In the genomic region with DNA sequence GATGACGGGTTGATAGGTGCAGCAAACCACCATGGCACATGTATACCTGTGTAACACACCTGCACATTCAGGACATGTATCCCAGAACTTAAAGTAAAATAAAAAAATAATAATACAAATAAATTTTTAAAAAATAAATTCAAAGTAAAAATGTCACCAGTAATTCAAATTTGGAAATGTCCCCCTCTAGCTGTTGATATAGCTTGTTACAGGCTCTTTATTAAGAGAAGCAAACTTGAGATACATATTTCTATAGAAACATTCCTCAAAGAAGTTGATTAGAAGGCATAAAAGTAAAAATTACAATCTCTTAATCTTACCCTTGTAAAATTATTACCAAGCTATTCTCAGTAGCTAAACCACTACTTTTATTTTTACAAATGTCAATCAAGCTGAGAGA, we compare ENCODE assay signal across 23 cellular contexts.
DNase-seq lines count a peak whose midpoint lies in the region; ATAC-seq, FAIRE-seq and TF ChIP-seq lines count a peak whose summit lies in the region.
"Had no signal": no experiment of that assay in that cellular context is flagged by ENCODE, and none has a peak within 500 bp of the region (broad histone marks: within the 10 kb centered on the region; RNA-seq: fewer than 3 reads in every experiment).

No MANE protein-coding gene starts in this region.

- TF ChIP-seq CTCF in BE2C (IDR thresholded peaks at IDR 0.05; ENCODE audit: low read depth, low read length) (0 out of 2 replicates have a peak, but pooled peaks have one; percentile 18), MM.1S (IDR thresholded peaks at IDR 0.05; ENCODE audit: low read length) (0 out of 2 replicates have a peak, but pooled peaks have one; percentile 4), neural progenitor cell (IDR thresholded peaks at IDR 0.05) (peak; percentile 22), Caco-2 (IDR thresholded peaks at IDR 0.05; ENCODE audit: insufficient read depth in 1 of 2, low read depth in 1 of 2, low read length in 1 of 2, severe bottlenecking in 1 of 2, unreplicated experiment in 1 of 2) (no peak)

- no peak overlapping the region for H3K27ac ChIP-seq in MM.1S (ENCODE audit: low read length)
- H3K27ac ChIP-seq in neural progenitor cell: no peak overlapping the region
- H3K27ac ChIP-seq: BLaER1 treated with 17β-estradiol and CSF1 and Interleukin-3, amounts not matched to agents 10 nM and 100 nM; neutrophil; RWPE1 had no signal

- H3K4me2 ChIP-seq in MM.1S (ENCODE audit: low read depth, low read length) (no peak overlapping the region), neural progenitor cell (no peak overlapping the region)
- H3K4me2 ChIP-seq: BLaER1 treated with 17β-estradiol and CSF1 and Interleukin-3, amounts not matched to agents 10 nM and 100 nM had no signal

- H3K4me1 Mint-ChIP-seq in neural progenitor cell: no peaks in the 10 kb centered on the region
- no peaks in the 10 kb centered on the region for H3K4me1 Mint-ChIP-seq in Caco-2 (ENCODE audit: low read depth, unreplicated experiment)
- no peaks in the 10 kb centered on the region for H3K4me1 Mint-ChIP-seq in activated T-cell treated with anti-CD3 and anti-CD28 coated beads, Interleukin-2, amount 50 U/mL, for 72 hours (ENCODE audit: low read depth)
- H3K4me1 Mint-ChIP-seq: immature natural killer cell had no signal

- H3K4me3 Mint-ChIP-seq in neural progenitor cell (no peak overlapping the region), Caco-2 (ENCODE audit: unreplicated experiment) (no peak overlapping the region)
- H3K4me3 Mint-ChIP-seq in activated T-cell treated with anti-CD3 and anti-CD28 coated beads, Interleukin-2, amount 50 U/mL, for 72 hours: no peak overlapping the region
- H3K4me3 Mint-ChIP-seq: activated naive CD8-positive, alpha-beta T cell; activated T-helper 1 cell treated with anti-CD3 and anti-CD28 coated beads, Interleukin-12 subunit alpha, Interleukin-12 subunit beta, Interleukin-2, Interleukin-4 antibody, amounts not matched to agents 30 ng/mL and 10 ng/mL and 1 ng/mL, durations not matched to agents 14 hours and 24 hours and 36 hours; immature natural killer cell had no signal

- CTCF ChIA-PET in Caco-2 (lab: Charles Lee): no interaction called here

- H3K27me3 Mint-ChIP-seq in neural progenitor cell (ENCODE audit: insufficient read depth, low read depth) (no peaks in the 10 kb centered on the region), Caco-2 (ENCODE audit: insufficient read depth, unreplicated experiment) (no peaks in the 10 kb centered on the region)
- peaks cover 30% of the 10 kb centered on the region for H3K27me3 Mint-ChIP-seq in activated T-cell treated with anti-CD3 and anti-CD28 coated beads, Interleukin-2, amount 50 U/mL, for 72 hours (ENCODE audit: low read depth)
- H3K27me3 Mint-ChIP-seq: activated naive CD8-positive, alpha-beta T cell had no signal

- H3K4me3 ChIP-seq in BE2C (ENCODE audit: low read depth, low read length) (no peak overlapping the region), MM.1S (ENCODE audit: low read length) (no peak overlapping the region), neural progenitor cell (no peak overlapping the region), Caco-2 (ENCODE audit: low read depth, low read length) (no peak overlapping the region)
- H3K4me3 ChIP-seq: BLaER1 treated with 17β-estradiol and CSF1 and Interleukin-3, amounts not matched to agents 10 nM and 100 nM had no signal

- H3K27ac Mint-ChIP-seq in neural progenitor cell: no peak overlapping the region
- H3K27ac Mint-ChIP-seq in Caco-2 (ENCODE audit: unreplicated experiment): no peak overlapping the region
- no peak overlapping the region for H3K27ac Mint-ChIP-seq in activated T-cell treated with anti-CD3 and anti-CD28 coated beads, Interleukin-2, amount 50 U/mL, for 72 hours
- H3K27ac Mint-ChIP-seq: activated naive CD8-positive, alpha-beta T cell; activated T-helper 1 cell treated with anti-CD3 and anti-CD28 coated beads, Interleukin-12 subunit alpha, Interleukin-12 subunit beta, Interleukin-2, Interleukin-4 antibody, amounts not matched to agents 30 ng/mL and 10 ng/mL and 1 ng/mL, durations not matched to agents 14 hours and 24 hours and 36 hours; immature natural killer cell had no signal

- POLR2A ChIA-PET in Caco-2 (lab: Charles Lee): no interaction called here

- no peak for DNase-seq in BE2C
- no peak for DNase-seq in MM.1S
- DNase-seq in neural progenitor cell (ENCODE audit: low spot score): no peak
- no peak for DNase-seq in amniotic stem cell (lab: John Stamatoyannopoulos, UW)
- no peak for DNase-seq in Caco-2
- no peak for DNase-seq in activated T-cell treated with anti-CD3 and anti-CD28 coated beads, Interleukin-2, amount 50 U/mL, for 72 hours
- no peak for DNase-seq in NCI-H2107 treated with DMSO at 0.1 percent for 48 hours (lab: John Stamatoyannopoulos, UW; ENCODE audit: unreplicated experiment)
- DNase-seq: activated CD4-positive, alpha-beta T cell treated with anti-CD3 and anti-CD28 coated beads for 1 hour; head of caudate nucleus; immature natural killer cell; NCI-H2081 treated with DMSO at 0.1 percent for 48 hours; NCI-H510A; retina had no signal

- H3K36me3 Mint-ChIP-seq in neural progenitor cell (no peaks in the 10 kb centered on the region), Caco-2 (ENCODE audit: insufficient read depth, unreplicated experiment) (no peaks in the 10 kb centered on the region)
- no peaks in the 10 kb centered on the region for H3K36me3 Mint-ChIP-seq in activated T-cell treated with anti-CD3 and anti-CD28 coated beads, Interleukin-2, amount 50 U/mL, for 72 hours (ENCODE audit: insufficient read depth in 2 of 2)
- H3K36me3 Mint-ChIP-seq: activated naive CD8-positive, alpha-beta T cell; immature natural killer cell had no signal

- ATAC-seq in activated T-cell treated with anti-CD3 and anti-CD28 coated beads, Interleukin-2, amount 50 U/mL, for 72 hours (replicated peaks in 1 of 2): no peak
- ATAC-seq: esophagus mucosa, HCT116 had no signal

- H3K36me3 ChIP-seq in BE2C (no peaks in the 10 kb centered on the region), MM.1S (replicated peaks; ENCODE audit: insufficient read depth, low read length) (no peaks in the 10 kb centered on the region), neural progenitor cell (no peaks in the 10 kb centered on the region), Caco-2 (ENCODE audit: control insufficient read depth, insufficient read depth, low read length) (no peaks in the 10 kb centered on the region)
- H3K36me3 ChIP-seq: BLaER1 treated with 17β-estradiol and CSF1 and Interleukin-3, amounts not matched to agents 10 nM and 100 nM; neutrophil had no signal

- H3K9me3 Mint-ChIP-seq in neural progenitor cell (no peaks in the 10 kb centered on the region), Caco-2 (ENCODE audit: unreplicated experiment) (no peaks in the 10 kb centered on the region)
- peaks cover 0 to 2% of the 10 kb centered on the region in 2 donors for H3K9me3 Mint-ChIP-seq in activated T-cell treated with anti-CD3 and anti-CD28 coated beads, Interleukin-2, amount 50 U/mL, for 72 hours
- H3K9me3 Mint-ChIP-seq: activated T-helper 1 cell treated with anti-CD3 and anti-CD28 coated beads, Interleukin-12 subunit alpha, Interleukin-12 subunit beta, Interleukin-2, Interleukin-4 antibody, amounts not matched to agents 30 ng/mL and 10 ng/mL and 1 ng/mL, durations not matched to agents 14 hours and 24 hours and 36 hours had no signal

- H3K27me3 ChIP-seq in BE2C (no peaks in the 10 kb centered on the region), MM.1S (replicated peaks; ENCODE audit: insufficient read depth, low read length) (no peaks in the 10 kb centered on the region), neural progenitor cell (no peaks in the 10 kb centered on the region), Caco-2 (replicated peaks; ENCODE audit: control insufficient read depth, insufficient read depth, low read length) (no peaks in the 10 kb centered on the region)
- H3K27me3 ChIP-seq: neutrophil had no signal

- H3K79me2 ChIP-seq in MM.1S (ENCODE audit: low read length) (no peaks in the 10 kb centered on the region), neural progenitor cell (ENCODE audit: low read depth) (no peaks in the 10 kb centered on the region)

- H3K9ac ChIP-seq in MM.1S (ENCODE audit: low read length) (no peak overlapping the region), neural progenitor cell (no peak overlapping the region)
- H3K9ac ChIP-seq: BLaER1 treated with 17β-estradiol and CSF1 and Interleukin-3, amounts not matched to agents 10 nM and 100 nM had no signal

- peak; percentile 87 for FAIRE-seq in colon (lab: Jason Lieb, UNC)
- FAIRE-seq: bronchial epithelial cell, GM18507 had no signal

- no peak overlapping the region for H2AFZ ChIP-seq in MM.1S (ENCODE audit: low read length)
- no peak overlapping the region for H2AFZ ChIP-seq in neural progenitor cell (replicated peaks)

- H3K9me2 ChIP-seq in MM.1S (replicated peaks; ENCODE audit: insufficient read depth, low read length): no peaks in the 10 kb centered on the region

- H3K9me3 ChIP-seq in BE2C (no peaks in the 10 kb centered on the region), MM.1S (replicated peaks; ENCODE audit: insufficient read depth, low read length) (no peaks in the 10 kb centered on the region), neural progenitor cell (ENCODE audit: low read depth) (no peaks in the 10 kb centered on the region), Caco-2 (no peaks in the 10 kb centered on the region)
- H3K9me3 ChIP-seq: neutrophil had no signal

- H3K4me1 ChIP-seq in BE2C (no peaks in the 10 kb centered on the region), MM.1S (ENCODE audit: low read length) (no peaks in the 10 kb centered on the region), neural progenitor cell (no peaks in the 10 kb centered on the region), Caco-2 (no peaks in the 10 kb centered on the region)
- H3K4me1 ChIP-seq: BLaER1 treated with 17β-estradiol and CSF1 and Interleukin-3, amounts not matched to agents 10 nM and 100 nM had no signal

- H4K20me1 ChIP-seq in MM.1S (ENCODE audit: insufficient read depth, low read length) (no peaks in the 10 kb centered on the region), neural progenitor cell (ENCODE audit: low read depth) (no peaks in the 10 kb centered on the region)

- no TSS peak for BruUV-seq in Caco-2 (replicated peaks; lab: Mats Ljungman, UMichigan)

- H3F3A ChIP-seq in MM.1S (ENCODE audit: insufficient read depth, low read length) (no peaks in the 10 kb centered on the region), neural progenitor cell (ENCODE audit: low read depth) (no peaks in the 10 kb centered on the region)

- intact Hi-C loops in Caco-2 (cut with micrococcal nuclease; ENCODE audit: unreplicated experiment): loop anchor here (10.0 kb wide), 1 partner anchor 106 kb away; no protein-coding TSS in a partner anchor

Comparison
In these comparisons a context has a peak if more than half of its experiments do, and no peak if none do; other contexts are left out.
1. CTCF ChIP-seq: peak in BE2C (single experiment), MM.1S (single experiment) and neural progenitor cell (single experiment); none in Caco-2 (0 of 2).